In the genomic region with DNA sequence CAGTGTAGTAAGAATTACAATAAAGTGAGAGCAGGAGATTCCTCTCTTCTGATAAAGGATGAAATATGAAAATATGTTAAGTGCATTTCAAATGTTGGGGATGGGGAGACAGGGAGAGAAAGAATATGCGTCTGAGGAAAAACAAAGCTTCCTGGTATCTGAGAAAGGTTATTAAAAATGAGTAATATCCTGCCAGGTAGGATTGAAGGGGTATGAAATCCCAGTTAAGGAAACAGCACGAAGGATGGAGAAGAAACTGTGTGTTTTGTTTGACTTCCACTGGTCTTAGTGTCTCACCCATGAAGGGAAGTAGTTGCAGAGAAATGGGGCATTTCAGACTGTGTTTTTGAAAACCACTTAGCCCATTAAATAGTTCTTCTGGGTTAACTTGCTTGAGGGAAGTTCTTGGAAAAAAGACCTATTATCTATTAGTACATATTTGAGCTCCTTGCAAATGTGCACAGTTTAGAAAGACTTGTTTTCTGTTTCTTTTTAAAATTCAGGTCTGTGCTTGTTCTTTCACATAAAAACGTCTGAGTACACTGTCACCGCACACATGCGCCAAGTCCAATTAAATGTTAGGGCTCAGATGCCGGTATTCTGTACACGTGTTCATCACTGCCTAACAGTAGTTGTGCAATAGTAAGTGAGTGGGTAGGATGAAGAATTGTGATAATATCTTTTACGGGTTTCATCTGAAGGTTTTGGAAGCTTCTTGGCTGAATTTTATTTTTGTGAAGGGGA, we compare ENCODE assay signal across 1 cellular context.
TF ChIP-seq lines count a peak whose summit lies in the region.

No MANE protein-coding gene starts in this region.

TF ChIP-seq in HepG2, 621 proteins besides CTCF, POLR2A, EP300 and RAD21 (continued from another document):
- TF ChIP-seq CEBPB (IDR thresholded peaks at IDR 0.05; ENCODE audit: borderline replicate concordance, low read depth, low read length) (peak; percentile 64), MTF2 (CRISPR knock-in tag; IDR thresholded peaks at IDR 0.05; ENCODE audit: borderline replicate concordance) (no peak), ZNF790 (CRISPR knock-in tag; IDR thresholded peaks at IDR 0.05; ENCODE audit: borderline replicate concordance) (no peak)
